ENCODE assay signal across 18 cellular contexts in the genomic region with DNA sequence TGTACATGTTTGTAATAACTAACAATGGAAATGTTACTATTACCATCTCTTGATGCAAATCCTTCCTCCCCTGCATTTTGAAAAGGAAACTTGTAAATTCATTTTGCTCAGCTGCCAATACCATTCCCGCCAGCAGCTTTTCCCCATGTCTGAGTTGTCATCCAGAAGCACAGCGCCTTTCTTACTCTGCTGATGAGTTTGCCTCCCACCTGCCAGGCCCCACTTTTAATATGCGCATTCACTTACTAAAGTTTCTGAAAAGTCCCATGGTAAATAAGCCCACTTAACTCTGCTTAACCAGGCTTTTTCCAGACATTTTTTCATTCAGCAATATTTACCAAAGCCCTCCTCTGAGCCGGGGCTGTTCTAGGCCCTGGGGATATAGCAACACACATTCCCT. TPM values are rescaled to one million over a fixed set of nuclear protein-coding genes. Genes with fewer than 3 reads are reported as not detected.
"Had no signal": no experiment of that assay in that cellular context is flagged by ENCODE, and none has a peak within 500 bp of the region (broad histone marks: within the 10 kb centered on the region; RNA-seq: fewer than 3 reads in every experiment).

No MANE protein-coding gene starts in this region.

- ATAC-seq: activated CD8-positive, alpha-beta T cell treated with anti-CD3 and anti-CD28 coated beads, Interleukin-2, amount 10 ng/mL, durations not matched to agents 7 days and 5 days; left colon; natural killer cell; T-cell had no signal

- H3K36me3 ChIP-seq: adrenal gland had no signal

- H3K27me3 ChIP-seq: adrenal gland had no signal

- H3K27ac ChIP-seq: adrenal gland, WERI-Rb-1 had no signal

- H3K36me3 Mint-ChIP-seq: natural killer cell had no signal

- H3K4me3 ChIP-seq: adrenal gland had no signal

- H3K9me3 Mint-ChIP-seq: activated T-helper 2 cell treated with anti-CD3 and anti-CD28 coated beads, Interferon-gamma antibody, Interleukin-2, Interleukin-4, amounts not matched to agents 10 μg/mL and 5 μg/mL and 100 μg/mL, durations not matched to agents 14 hours and 24 hours and 36 hours; natural killer cell; T-cell had no signal

- H3K4me3 Mint-ChIP-seq: activated CD8-positive, alpha-beta T cell treated with anti-CD3 and anti-CD28 coated beads, Interleukin-2, amount 10 ng/mL, durations not matched to agents 7 days and 5 days; natural killer cell; T-cell had no signal

- DNase-seq: activated CD4-positive, alpha-beta T cell treated with anti-CD3 and anti-CD28 coated beads for 48 hours; activated CD8-positive, alpha-beta T cell treated with anti-CD3 and anti-CD28 coated beads, Interleukin-2, amount 10 ng/mL, durations not matched to agents 7 days and 5 days; activated naive CD4-positive, alpha-beta T cell treated with anti-CD3 and anti-CD28 coated beads, Interleukin-2, amount 50 U/mL, for 16 hours; central memory CD4-positive, alpha-beta T cell; erythroblast; left colon; natural killer cell; stimulated activated CD4-positive, alpha-beta T cell treated with anti-CD3 and anti-CD28 coated beads, Interleukin-15, amount 100 ng/mL, for 24 hours; T-cell; trophoblast cell; WERI-Rb-1 had no signal

- H3K9me3 ChIP-seq: adrenal gland had no signal

- H3K27ac Mint-ChIP-seq: activated CD8-positive, alpha-beta T cell treated with anti-CD3 and anti-CD28 coated beads, Interleukin-2, amount 10 ng/mL, durations not matched to agents 7 days and 5 days; activated T-helper 2 cell treated with anti-CD3 and anti-CD28 coated beads, Interferon-gamma antibody, Interleukin-2, Interleukin-4, amounts not matched to agents 10 μg/mL and 5 μg/mL and 100 μg/mL, durations not matched to agents 14 hours and 24 hours and 36 hours; natural killer cell; T-cell had no signal

RNA-seq across cellular contexts. Expression of a gene that starts 56.7 kb away (rescaled TPM):
- total RNA-seq: activated CD8-positive, alpha-beta T cell treated with anti-CD3 and anti-CD28 coated beads, Interleukin-2, amount 10 ng/mL, durations not matched to agents 7 days and 5 days; activated T-helper 2 cell treated with anti-CD3 and anti-CD28 coated beads, Interferon-gamma antibody, Interleukin-2, Interleukin-4, amounts not matched to agents 10 μg/mL and 5 μg/mL and 100 μg/mL, durations not matched to agents 14 hours and 24 hours and 36 hours; adrenal gland; left colon; lung microvascular endothelial cell; mucosa of gallbladder; natural killer cell; osteocyte; renal cortical epithelial cell; skeletal muscle tissue; T-cell had no signal
- polyA plus RNA-seq: adrenal gland had no signal
